Comparison of ENCODE assay signal across 10 cellular contexts in genomic region chr5:145975361-145976066, GRCh38. TPM values are rescaled to one million over a fixed set of nuclear protein-coding genes. Genes with fewer than 3 reads are reported as not detected.
DNase-seq lines count a peak whose midpoint lies in the region; TF ChIP-seq lines count a peak whose summit lies in the region.
"Had no signal": no experiment of that assay in that cellular context is flagged by ENCODE, and none has a peak within 500 bp of the region (broad histone marks: within the 10 kb centered on the region; RNA-seq: fewer than 3 reads in every experiment).

No MANE protein-coding gene starts in this region.

- TF ChIP-seq CTCF in SK-N-SH (IDR thresholded peaks at IDR 0.05): no peak
- TF ChIP-seq CTCF in glutamatergic neuron (IDR thresholded peaks at IDR 0.05; ENCODE audit: partially characterized antibody, unreplicated experiment): no peak

- H3K27me3 Mint-ChIP-seq in glutamatergic neuron (ENCODE audit: unreplicated experiment): no peaks in the 10 kb centered on the region

- H3K4me1 Mint-ChIP-seq in glutamatergic neuron (ENCODE audit: low read depth, unreplicated experiment): no peaks in the 10 kb centered on the region

- H3K27ac ChIP-seq in SK-N-SH (ENCODE audit: low read depth in 2 of 2, low read length in 1 of 2): peak overlapping the region in 1 of 2 experiments; percentile 71; a peak in 2 of 4 replicates

- H3K27me3 ChIP-seq in SK-N-SH (ENCODE audit: insufficient read depth): no peaks in the 10 kb centered on the region

- H3K36me3 ChIP-seq in SK-N-SH (replicated peaks in 1 of 2; ENCODE audit: control insufficient read depth in 1 of 2, insufficient read depth in 2 of 2, low read length in 1 of 2): no peaks in the 10 kb centered on the region

- peak overlapping the region; percentile 12; the same call in 1 of the 2 replicates for H3K9ac ChIP-seq in SK-N-SH

- 31% methylated on average over 3 of the region's 3 CpGs for WGBS in SK-N-SH (ENCODE audit: low lambda C conversion rate)

- TF ChIP-seq EP300 in SK-N-SH (IDR thresholded peaks at IDR 0.05; ENCODE audit: borderline replicate concordance in 1 of 2, low read depth in 1 of 2, low read length in 1 of 2): peak in 1 of 2 experiments; percentile 61; a peak in 1 of 4 replicates

- H3K79me2 ChIP-seq in SK-N-SH (ENCODE audit: insufficient read depth): no peaks in the 10 kb centered on the region

- peak overlapping the region; percentile 39 for H3K4me2 ChIP-seq in SK-N-SH

- DNase-seq in COLO668 (lab: John Stamatoyannopoulos, UW; ENCODE audit: unreplicated experiment) (peak; percentile 45), HEK293T (ENCODE audit: extremely low spot score) (peak; percentile 38), SK-N-SH (peak; percentile 19), kidney tubule cell (ENCODE audit: low spot score) (peak; percentile 99), NCI-H1092 (lab: John Stamatoyannopoulos, UW) (no peak), glutamatergic neuron (no peak), NK-92 (lab: John Stamatoyannopoulos, UW; ENCODE audit: unreplicated experiment) (no peak), NCI-H524 (lab: John Stamatoyannopoulos, UW) (no peak)
- DNase-seq: nucleus accumbens had no signal

- H3K9me2 ChIP-seq in SK-N-SH: no peaks in the 10 kb centered on the region

- TF ChIP-seq RAD21 in SK-N-SH (IDR thresholded peaks at IDR 0.05; ENCODE audit: low read length): no peak

- H3K27ac Mint-ChIP-seq in glutamatergic neuron (ENCODE audit: unreplicated experiment): no peak overlapping the region
- H3K27ac Mint-ChIP-seq: activated naive CD8-positive, alpha-beta T cell had no signal

- H3K4me3 Mint-ChIP-seq in glutamatergic neuron (ENCODE audit: unreplicated experiment): no peak overlapping the region
- H3K4me3 Mint-ChIP-seq: activated naive CD8-positive, alpha-beta T cell had no signal

- CTCF ChIA-PET in HEK293T (lab: Yijun Ruan, JAX): interaction anchor here (1.2 kb wide), 1 partner anchor 65 kb away, joined by 4 read pairs; no protein-coding TSS in a partner anchor
- CTCF ChIA-PET in SK-N-SH (lab: Yijun Ruan, JAX): interaction anchor here (0.8 kb wide), 1 partner anchor 26 kb away, joined by 5 read pairs; no protein-coding TSS in a partner anchor

- POLR2A ChIA-PET in HEK293T (lab: Yijun Ruan, JAX): interaction anchor here (0.5 to 1.2 kb wide), 4 partner anchors 23 to 140 kb away, joined by 3 to 4 read pairs (median 3); partner anchors contain the start of genes PRELID2 and SH3RF2
- POLR2A ChIA-PET in SK-N-SH (lab: Yijun Ruan, JAX): interaction anchor here (0.8 kb wide), 1 partner anchor 277 kb away, joined by 3 read pairs; no protein-coding TSS in a partner anchor

- no peaks in the 10 kb centered on the region for H3K36me3 Mint-ChIP-seq in glutamatergic neuron (ENCODE audit: unreplicated experiment)
- H3K36me3 Mint-ChIP-seq: activated naive CD8-positive, alpha-beta T cell had no signal

- H3K4me3 ChIP-seq in SK-N-SH (ENCODE audit: low read depth in 2 of 2, low read length in 1 of 2): no peak overlapping the region

- H3F3A ChIP-seq in SK-N-SH (replicated peaks; ENCODE audit: insufficient read depth): peaks cover 37% of the 10 kb centered on the region

- H4K20me1 ChIP-seq in SK-N-SH (ENCODE audit: insufficient read depth): no peaks in the 10 kb centered on the region

- H3K4me1 ChIP-seq in SK-N-SH (ENCODE audit: control insufficient read depth in 1 of 2, insufficient read depth in 2 of 2, low read depth in 1 of 2, low read length in 1 of 2): peaks cover 7 to 27% of the 10 kb centered on the region in 2 experiments

- no peaks in the 10 kb centered on the region for H3K9me3 Mint-ChIP-seq in glutamatergic neuron (ENCODE audit: unreplicated experiment)

- no peak overlapping the region; the same call in 1 of the 2 replicates for H2AFZ ChIP-seq in SK-N-SH (ENCODE audit: low read depth)

- no peaks in the 10 kb centered on the region for H3K9me3 ChIP-seq in SK-N-SH

TF ChIP-seq in HEK293T, 16 proteins besides CTCF, POLR2A, EP300 and RAD21:
- TF ChIP-seq LEF1 (IDR thresholded peaks at IDR 0.05; ENCODE audit: borderline replicate concordance) (no peak), HDGF (IDR thresholded peaks at IDR 0.05; ENCODE audit: borderline replicate concordance) (no peak), ELF4 (IDR thresholded peaks at IDR 0.05) (no peak), FOXM1 (IDR thresholded peaks at IDR 0.05; ENCODE audit: borderline replicate concordance) (no peak), TARDBP (IDR thresholded peaks at IDR 0.05) (no peak), FOXA1 (IDR thresholded peaks at IDR 0.05) (no peak), CTBP1 (IDR thresholded peaks at IDR 0.05; ENCODE audit: borderline replicate concordance) (no peak), L3MBTL2 (conservative IDR thresholded peaks at IDR 0.05) (no peak), SUZ12 (IDR thresholded peaks at IDR 0.05) (no peak), BHLHE40 (IDR thresholded peaks at IDR 0.05; ENCODE audit: borderline replicate concordance) (no peak), ZNF384 (IDR thresholded peaks at IDR 0.05) (no peak), NFRKB (IDR thresholded peaks at IDR 0.05) (no peak), SP1 (IDR thresholded peaks at IDR 0.05) (no peak), PKNOX1 (IDR thresholded peaks at IDR 0.05) (no peak)
TF ChIP-seq in HEK293T: peak in this region for 0.

TF ChIP-seq in SK-N-SH, 30 proteins besides CTCF, POLR2A, EP300 and RAD21:
- TF ChIP-seq TAF1 (IDR thresholded peaks at IDR 0.05; ENCODE audit: borderline replicate concordance, low read depth, low read length) (no peak; the same call in 1 of the 2 replicates), IRF3 (IDR thresholded peaks at IDR 0.05; ENCODE audit: low read depth, low read length) (no peak), NRF1 (IDR thresholded peaks at IDR 0.05; ENCODE audit: low read depth, low read length) (no peak), NFIC (IDR thresholded peaks at IDR 0.05; ENCODE audit: borderline replicate concordance) (peak; percentile 99), TCF12 (IDR thresholded peaks at IDR 0.05) (peak; percentile 86), SIN3A (IDR thresholded peaks at IDR 0.05; ENCODE audit: borderline replicate concordance, low read depth, low read length) (0 out of 2 replicates have a peak, but pooled peaks have one; percentile 23), FOSL2 (IDR thresholded peaks at IDR 0.05; ENCODE audit: borderline replicate concordance, low read depth) (peak; percentile 64), FOXJ3 (CRISPR knock-in tag; IDR thresholded peaks at IDR 0.05) (no peak), MAX (IDR thresholded peaks at IDR 0.05; ENCODE audit: low read depth) (peak; percentile 40), PBX3 (IDR thresholded peaks at IDR 0.05) (peak; percentile 37), RCOR1 (IDR thresholded peaks at IDR 0.05; ENCODE audit: low read length) (0 out of 2 replicates have a peak, but pooled peaks have one; percentile 7), RXRA (IDR thresholded peaks at IDR 0.05; ENCODE audit: borderline replicate concordance, low read depth) (peak; percentile 57; the same call in 1 of the 2 replicates), FOXM1 (IDR thresholded peaks at IDR 0.05; ENCODE audit: low read depth) (0 out of 2 replicates have a peak, but pooled peaks have one; percentile 56), TEAD4 (IDR thresholded peaks at IDR 0.05; ENCODE audit: borderline replicate concordance, insufficient read depth) (peak; percentile 58; the same call in 1 of the 2 replicates), JUND (IDR thresholded peaks at IDR 0.05) (peak; percentile 55), GABPA (IDR thresholded peaks at IDR 0.05; ENCODE audit: low read depth) (no peak), MEF2A (IDR thresholded peaks at IDR 0.05; ENCODE audit: borderline replicate concordance, low read depth) (no peak)

RNA-seq across cellular contexts. Expression of gene SH3RF2, which starts 39.1 kb away (rescaled TPM):
- polyA plus RNA-seq in SK-N-SH (2012; rRNA removed): 0.87 and 0.93 TPM in 2 replicates
- 0.36 and 0.47 TPM in 2 replicates for polyA plus RNA-seq in SK-N-SH (2012; cell fraction: cytosol; rRNA removed)
- 1.8 and 2.0 TPM in 2 replicates for polyA plus RNA-seq in SK-N-SH (2012; cell fraction: nucleus; rRNA removed)
- not detected for total RNA-seq in glutamatergic neuron (ENCODE audit: unreplicated experiment)

Comparison
In these comparisons a context has a peak if more than half of its experiments do, and no peak if none do; other contexts are left out.
1. DNase-seq: peak in COLO668 (single experiment), HEK293T (single experiment), SK-N-SH (single experiment) and kidney tubule cell (single experiment); none in NCI-H1092 (single experiment), glutamatergic neuron (single experiment), NK-92 (single experiment) and NCI-H524 (0 of 2).